In the genomic region with DNA sequence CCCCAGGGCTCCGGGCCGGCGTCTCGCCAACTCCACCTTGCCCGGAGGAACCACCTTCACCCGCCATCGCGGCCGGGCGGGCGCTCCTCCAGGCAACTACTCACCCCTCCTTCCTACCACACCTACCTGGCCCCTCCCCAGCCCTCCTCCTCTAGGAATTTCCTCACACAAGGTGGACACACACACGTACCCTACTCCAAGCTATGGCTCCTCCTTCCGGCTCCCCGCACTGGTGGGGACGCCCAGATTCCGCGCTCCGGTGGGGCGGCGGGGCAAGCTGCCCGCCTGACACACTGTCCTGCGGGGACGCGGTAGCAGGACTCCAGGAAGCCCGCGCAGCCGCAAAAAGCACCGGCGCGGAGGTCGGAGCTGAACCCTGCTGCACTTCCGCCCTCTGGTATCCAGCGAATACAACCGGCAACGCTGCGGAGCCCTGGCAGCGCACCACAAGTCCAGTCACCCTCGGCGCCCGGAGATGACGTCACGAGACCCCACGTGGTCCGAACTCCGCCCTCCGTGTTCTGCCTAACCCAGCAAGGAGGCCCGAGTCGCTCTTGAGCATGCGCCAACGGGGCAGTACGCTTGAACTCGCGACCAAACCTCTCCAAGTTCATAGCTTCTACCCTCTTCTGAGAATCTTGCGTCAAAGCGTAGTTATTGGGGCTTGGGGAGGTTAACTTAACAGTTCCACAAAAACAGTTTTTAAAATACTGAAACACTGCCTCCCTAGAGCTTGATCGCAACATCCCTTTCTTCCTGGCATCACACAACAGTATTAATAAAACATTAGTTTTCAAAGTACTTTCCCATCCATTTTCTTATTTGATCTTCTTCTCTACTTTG, we compare ENCODE assay signal across 1 cellular context.
A peak's percentile ranks its signal among the peaks of the same experiment; 100 is the strongest.
TF ChIP-seq lines count a peak whose summit lies in the region.

A gene (minus strand): TSS at position 425 of the 843 bp plus-strand sequence. CDS start 9,552 bp downstream, outside the sequence.

TF ChIP-seq in GM23338, 12 proteins besides CTCF, POLR2A, EP300 and RAD21 (continued from another document):
- peak; percentile 99 for TF ChIP-seq CREB1 (CRISPR knock-in tag; IDR thresholded peaks at IDR 0.05; ENCODE audit: low read depth)
- no peak for TF ChIP-seq EZH2phosphoT487 (IDR thresholded peaks at IDR 0.05; ENCODE audit: unreplicated experiment)
- TF ChIP-seq, protein P1, sequence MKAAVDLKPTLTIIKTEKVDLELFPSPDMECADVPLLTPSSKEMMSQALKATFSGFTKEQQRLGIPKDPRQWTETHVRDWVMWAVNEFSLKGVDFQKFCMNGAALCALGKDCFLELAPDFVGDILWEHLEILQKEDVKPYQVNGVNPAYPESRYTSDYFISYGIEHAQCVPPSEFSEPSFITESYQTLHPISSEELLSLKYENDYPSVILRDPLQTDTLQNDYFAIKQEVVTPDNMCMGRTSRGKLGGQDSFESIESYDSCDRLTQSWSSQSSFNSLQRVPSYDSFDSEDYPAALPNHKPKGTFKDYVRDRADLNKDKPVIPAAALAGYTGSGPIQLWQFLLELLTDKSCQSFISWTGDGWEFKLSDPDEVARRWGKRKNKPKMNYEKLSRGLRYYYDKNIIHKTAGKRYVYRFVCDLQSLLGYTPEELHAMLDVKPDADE (IDR thresholded peaks at IDR 0.05) = peak; percentile 78
